Comparison of ENCODE assay signal across 19 cellular contexts in genomic region chr18:61742555-61743429, GRCh38.
DNase-seq lines count a peak whose midpoint lies in the region; ATAC-seq and TF ChIP-seq lines count a peak whose summit lies in the region.
"Had no signal": no experiment of that assay in that cellular context is flagged by ENCODE, and none has a peak within 500 bp of the region (broad histone marks: within the 10 kb centered on the region; RNA-seq: fewer than 3 reads in every experiment).

No MANE protein-coding gene starts in this region.

- no peak overlapping the region for H3K9ac ChIP-seq in parathyroid adenoma

- no peak overlapping the region for H3K4me3 Mint-ChIP-seq in MCF 10A (ENCODE audit: unreplicated experiment)
- H3K4me3 Mint-ChIP-seq: activated naive CD4-positive, alpha-beta T cell treated with anti-CD3 and anti-CD28 coated beads for 36 hours; CD4-positive, CD25-positive, alpha-beta regulatory T cell had no signal

- H3K4me1 ChIP-seq in breast epithelium (no peaks in the 10 kb centered on the region), parathyroid adenoma (no peaks in the 10 kb centered on the region), uterus (no peaks in the 10 kb centered on the region), HAP-1 (no peaks in the 10 kb centered on the region)

- TF ChIP-seq POLR2A in breast epithelium (IDR thresholded peaks at IDR 0.05): no peak
- no peak for TF ChIP-seq POLR2A in uterus (IDR thresholded peaks at IDR 0.05)

- no peak overlapping the region for H3K4me3 ChIP-seq in breast epithelium
- no peak overlapping the region for H3K4me3 ChIP-seq in parathyroid adenoma (ENCODE audit: low read depth, low read length)
- H3K4me3 ChIP-seq in uterus: no peak overlapping the region
- no peak overlapping the region for H3K4me3 ChIP-seq in HAP-1
- H3K4me3 ChIP-seq: transverse colon had no signal

- POLR2A ChIA-PET in MCF 10A (lab: Yijun Ruan, JAX): no interaction called here

- no peaks in the 10 kb centered on the region for H3K27me3 Mint-ChIP-seq in MCF 10A (ENCODE audit: insufficient read depth, unreplicated experiment)

- peaks cover 5% of the 10 kb centered on the region for H3K4me1 Mint-ChIP-seq in MCF 10A (ENCODE audit: insufficient read depth, unreplicated experiment)
- H3K4me1 Mint-ChIP-seq: CD4-positive, CD25-positive, alpha-beta regulatory T cell had no signal

- H2AFZ ChIP-seq in parathyroid adenoma: no peak overlapping the region

- intact Hi-C loops in breast epithelium (cut with DNase I; ENCODE audit: low total_unique reads) (loop anchor here (5.0 kb wide), 1 partner anchor 1440 kb away; no protein-coding TSS in a partner anchor), MCF 10A (cut with micrococcal nuclease) (no loop called here), left cardiac atrium (cut with DNase I) (loop anchor here (10.0 kb wide), 1 partner anchor 152 kb away; the partner anchor contains the start of gene RNF152 (in 2 of the 2)), uterus (cut with DNase I; ENCODE audit: low total_unique reads) (no loop called here)

- in situ Hi-C loops in HAP-1 (cut with MboI; ENCODE audit: low sequenced_read_pairs): no loop called here

- H3K36me3 ChIP-seq in breast epithelium (no peaks in the 10 kb centered on the region), parathyroid adenoma (ENCODE audit: control insufficient read depth, insufficient read depth, low read length) (no peaks in the 10 kb centered on the region), uterus (no peaks in the 10 kb centered on the region), HAP-1 (replicated peaks) (no peaks in the 10 kb centered on the region)
- H3K36me3 ChIP-seq: neutrophil, transverse colon had no signal

- H3K4me2 ChIP-seq in parathyroid adenoma (ENCODE audit: low read length): no peak overlapping the region

- no peaks in the 10 kb centered on the region for H3K9me3 ChIP-seq in breast epithelium
- no peaks in the 10 kb centered on the region for H3K9me3 ChIP-seq in parathyroid adenoma (ENCODE audit: control insufficient read depth, low read length)
- H3K9me3 ChIP-seq in uterus: no peaks in the 10 kb centered on the region
- no peaks in the 10 kb centered on the region for H3K9me3 ChIP-seq in HAP-1
- H3K9me3 ChIP-seq: neutrophil, transverse colon had no signal

- H3K79me2 ChIP-seq in parathyroid adenoma: no peaks in the 10 kb centered on the region

- TF ChIP-seq CTCF in breast epithelium (IDR thresholded peaks at IDR 0.05) (no peak), MCF 10A (IDR thresholded peaks at IDR 0.05; ENCODE audit: unreplicated experiment) (no peak), parathyroid adenoma (IDR thresholded peaks at IDR 0.05) (no peak), uterus (IDR thresholded peaks at IDR 0.05) (peak in 1 of 4 experiments; percentile 5)

- no peaks in the 10 kb centered on the region for H3K36me3 Mint-ChIP-seq in MCF 10A (ENCODE audit: insufficient read depth, unreplicated experiment)
- H3K36me3 Mint-ChIP-seq: CD4-positive, CD25-positive, alpha-beta regulatory T cell had no signal

- CTCF ChIA-PET in MCF 10A (lab: Yijun Ruan, JAX): no interaction called here

- H3K27ac Mint-ChIP-seq in MCF 10A (ENCODE audit: low read depth, unreplicated experiment): no peak overlapping the region
- H3K27ac Mint-ChIP-seq: activated naive CD4-positive, alpha-beta T cell treated with anti-CD3 and anti-CD28 coated beads for 36 hours; CD4-positive, CD25-positive, alpha-beta regulatory T cell had no signal

- H3K9me3 Mint-ChIP-seq in MCF 10A (ENCODE audit: unreplicated experiment): no peaks in the 10 kb centered on the region
- H3K9me3 Mint-ChIP-seq: activated naive CD4-positive, alpha-beta T cell treated with anti-CD3 and anti-CD28 coated beads for 36 hours had no signal

- H3K27me3 ChIP-seq in breast epithelium (no peaks in the 10 kb centered on the region), parathyroid adenoma (ENCODE audit: control insufficient read depth, insufficient read depth, low read length) (no peaks in the 10 kb centered on the region), uterus (no peaks in the 10 kb centered on the region), HAP-1 (ENCODE audit: low read depth) (no peaks in the 10 kb centered on the region)
- H3K27me3 ChIP-seq: neutrophil, transverse colon had no signal

- peak; percentile 76 to 77 for ATAC-seq in left cardiac atrium

- DNase-seq in breast epithelium (ENCODE audit: low spot score in 2 of 2) (no peak), MCF 10A (ENCODE audit: unreplicated experiment) (no peak), left cardiac atrium (peak; percentile 59), uterus (peak; percentile 56 to 63), NCI-H748 treated with DMSO at 0.1 percent for 48 hours (lab: John Stamatoyannopoulos, UW) (no peak), superior temporal gyrus (ENCODE audit: extremely low spot score) (no peak), HAP-1 (ENCODE audit: low spot score in 2 of 2) (no peak)
- DNase-seq: activated naive CD4-positive, alpha-beta T cell treated with anti-CD3 and anti-CD28 coated beads for 36 hours; CD4-positive, CD25-positive, alpha-beta regulatory T cell; mammary epithelial cell; MM.1S; NCI-H2081; NCI-H774; SW 1271; transverse colon had no signal

- H3K27ac ChIP-seq in breast epithelium (peak overlapping the region; percentile 26 to 64), parathyroid adenoma (peak overlapping the region; percentile 53), uterus (peak overlapping the region; percentile 72 to 93)
- H3K27ac ChIP-seq: 22Rv1, neutrophil, VCaP had no signal

- no TSS peak for BruUV-seq in MCF 10A (replicated peaks; lab: Mats Ljungman, UMichigan)

Comparison
In these comparisons a context has a peak if more than half of its experiments do, and no peak if none do; other contexts are left out.
1. intact Hi-C loops: an anchor here in breast epithelium (5.0 kb wide) and left cardiac atrium (10.0 kb wide); none called in MCF 10A and uterus.
2. DNase-seq: peak in left cardiac atrium (single experiment) and uterus (2 of 2); none in breast epithelium (0 of 2), MCF 10A (single experiment), NCI-H748 treated with DMSO at 0.1 percent for 48 hours (single experiment), superior temporal gyrus (single experiment) and HAP-1 (0 of 2).
3. Peak in every context shown above with its lines, with median percentiles within 50 percentile points of each other: H3K27ac ChIP-seq.